Comparison of ENCODE assay signal across 16 cellular contexts in the genomic region with DNA sequence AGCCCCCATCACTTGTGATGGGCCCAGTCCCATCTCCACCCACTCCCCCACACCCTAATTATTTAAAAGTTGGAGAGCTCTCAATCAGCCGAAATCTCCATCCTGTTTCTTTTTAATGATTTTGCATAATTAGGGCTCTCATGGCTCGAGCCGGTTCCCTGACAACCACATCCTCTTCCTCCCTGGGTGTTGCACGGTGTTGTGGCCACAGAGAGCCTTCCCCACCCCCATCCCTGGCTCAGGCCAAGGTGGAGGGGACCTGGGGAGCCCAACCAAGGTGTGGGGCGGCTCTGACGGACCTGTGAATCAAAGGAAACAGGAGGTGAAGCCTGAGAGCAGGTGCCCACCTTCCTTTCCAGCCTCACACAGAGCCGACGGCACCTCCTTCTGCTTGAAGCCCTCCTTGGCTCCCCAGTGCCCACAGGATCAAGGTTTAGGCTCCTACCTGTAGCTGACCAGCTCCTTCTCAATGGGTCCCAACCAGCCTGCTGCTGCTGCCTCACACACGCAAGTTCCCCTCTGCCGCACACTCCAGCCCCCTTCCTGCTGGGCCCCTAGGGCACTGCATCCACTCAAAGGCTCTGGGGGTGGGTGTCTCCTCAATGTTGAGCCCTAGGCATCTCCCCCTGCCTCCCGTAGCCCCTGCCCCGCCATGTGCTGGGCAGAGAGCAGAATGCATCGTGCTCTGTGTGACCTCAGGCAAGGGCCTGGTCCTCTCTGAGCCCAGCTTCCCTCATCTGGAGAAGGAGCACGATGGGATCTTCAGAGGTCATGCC.
A peak's percentile ranks its signal among the peaks of the same experiment; 100 is the strongest.
DNase-seq lines count a peak whose midpoint lies in the region; ATAC-seq, FAIRE-seq and TF ChIP-seq lines count a peak whose summit lies in the region.
"Had no signal": no experiment of that assay in that cellular context is flagged by ENCODE, and none has a peak within 500 bp of the region (broad histone marks: within the 10 kb centered on the region; RNA-seq: fewer than 3 reads in every experiment).

No MANE protein-coding gene starts in this region.

- peak; percentile 64 for DNase-seq in activated naive CD8-positive, alpha-beta T cell treated with anti-CD3 and anti-CD28 coated beads, Interleukin-2, amount 10 ng/mL, durations not matched to agents 7 days and 5 days
- no peak for DNase-seq in activated naive CD8-positive, alpha-beta T cell treated with anti-CD3 and anti-CD28 coated beads for 36 hours
- DNase-seq in OCI-LY7 (ENCODE audit: low spot score), result peak; percentile 38
- DNase-seq in H1 (ENCODE audit: low read depth in 1 of 2, low spot score in 2 of 2), result no peak
- peak; percentile 11 to 61 for DNase-seq in aorta
- no peak for DNase-seq in NCI-H345 (lab: John Stamatoyannopoulos, UW)
- no peak for DNase-seq in anterior cingulate cortex (lab: John Stamatoyannopoulos, UW)
- DNase-seq: activated CD4-positive, alpha-beta T cell treated with anti-CD3 and anti-CD28 coated beads for 1 hour; heart right ventricle; left cardiac atrium; MG63; NCI-H2107; stimulated activated CD4-positive, alpha-beta T cell treated with anti-CD3 and anti-CD28 coated beads, Interleukin-1b, Interleukin-23, amount 100 ng/mL, for 48 hours; stimulated activated CD8-positive, alpha-beta memory T cell treated with anti-CD3 and anti-CD28 coated beads, Interleukin-4, amount 100 ng/mL, for 48 hours had no signal

- no peak overlapping the region for H2AK5ac ChIP-seq in H1 (ENCODE audit: low read depth, low read length)

- H2AFZ ChIP-seq in OCI-LY7 (ENCODE audit: low read length), result no peak overlapping the region
- no peak overlapping the region for H2AFZ ChIP-seq in H1 (ENCODE audit: low read length)

- H2BK20ac ChIP-seq in H1 (ENCODE audit: low read length), result no peak overlapping the region

- H3K14ac ChIP-seq in H1 (ENCODE audit: insufficient read length), result no peak overlapping the region

- no peak overlapping the region for H2BK12ac ChIP-seq in H1 (ENCODE audit: low read depth, low read length)

- H3K4me2 ChIP-seq in OCI-LY7 (ENCODE audit: low read length) (peak overlapping the region; percentile 44), H1 (ENCODE audit: insufficient read depth in 1 of 2, low read depth in 2 of 2, low read length in 2 of 2) (no peak overlapping the region)

- no peaks in the 10 kb centered on the region for H3K9me3 Mint-ChIP-seq in activated naive CD8-positive, alpha-beta T cell treated with anti-CD3 and anti-CD28 coated beads, Interleukin-2, amount 10 ng/mL, durations not matched to agents 7 days and 5 days
- H3K9me3 Mint-ChIP-seq in activated naive CD8-positive, alpha-beta T cell treated with anti-CD3 and anti-CD28 coated beads for 36 hours, result no peaks in the 10 kb centered on the region

- no peak overlapping the region for H4K8ac ChIP-seq in H1 (ENCODE audit: extremely low read depth, insufficient read depth, low read length)

- H4K5ac ChIP-seq in H1 (ENCODE audit: insufficient read length, low read depth, low read length), result no peak overlapping the region

- ATAC-seq in activated naive CD8-positive, alpha-beta T cell treated with anti-CD3 and anti-CD28 coated beads, Interleukin-2, amount 10 ng/mL, durations not matched to agents 7 days and 5 days (ENCODE audit: low read depth), result peak; percentile 87
- no peak for ATAC-seq in aorta (ENCODE audit: low FRiP score)
- ATAC-seq in GM21367 (IDR thresholded peaks at IDR 0.05; ENCODE audit: unreplicated experiment), result no peak
- ATAC-seq: heart right ventricle, left cardiac atrium had no signal

- no peak overlapping the region for H3K56ac ChIP-seq in H1 (replicated peaks; ENCODE audit: insufficient read length, low read depth, low read length)

- POLR2A ChIA-PET in activated naive CD8-positive, alpha-beta T cell treated with anti-CD3 and anti-CD28 coated beads, Interleukin-2, amount 10 ng/mL, durations not matched to agents 7 days and 5 days (lab: Charles Lee), result interaction anchor here (0.6 kb wide), 1 partner anchor 741 kb away, joined by 3 read pairs; no protein-coding TSS in a partner anchor
- POLR2A ChIA-PET in OCI-LY7 (lab: Charles Lee), result no interaction called here
- POLR2A ChIA-PET in H1 (lab: Charles Lee; ENCODE audit: partially characterized antibody), result no interaction called here

- 81% methylated on average over 12 of the region's 14 CpGs; no CpG with 5 or more reads in 1 of the 2 experiments for WGBS in H1 (ENCODE audit: extremely low coverage in 1 of 2, insufficient coverage in 1 of 2, insufficient read length in 1 of 2, insufficient replicate concordance in 2 of 2, low coverage in 1 of 2, low lambda C conversion rate in 2 of 2, missing lambda C conversion rate in 1 of 2), 2 experiments
- WGBS in aorta, 2 donors, result 83 to 85% methylated on average over 14 of the region's 14 CpGs

- no peak overlapping the region for H3K23ac ChIP-seq in H1 (ENCODE audit: insufficient read length)

- peaks cover 26% of the 10 kb centered on the region for H3K27me3 Mint-ChIP-seq in activated naive CD8-positive, alpha-beta T cell treated with anti-CD3 and anti-CD28 coated beads, Interleukin-2, amount 10 ng/mL, durations not matched to agents 7 days and 5 days
- peaks cover 66% of the 10 kb centered on the region for H3K27me3 Mint-ChIP-seq in activated naive CD8-positive, alpha-beta T cell treated with anti-CD3 and anti-CD28 coated beads for 36 hours

- CTCF ChIA-PET in OCI-LY7 (lab: Charles Lee; ENCODE audit: unreplicated experiment) (no interaction called here), H1 (lab: Charles Lee; ENCODE audit: partially characterized antibody) (interaction anchor here (1.0 to 12.2 kb wide), 6 partner anchors 9 to 184 kb away, joined by 3 to 175 read pairs (median 4); no protein-coding TSS in a partner anchor)

- no peak overlapping the region for H4K91ac ChIP-seq in H1 (replicated peaks; ENCODE audit: insufficient read length, low read length)

- no peak overlapping the region for H3K4me3 ChIP-seq in OCI-LY7 (ENCODE audit: low read depth, low read length, poor library complexity, severe bottlenecking)
- no peak overlapping the region for H3K4me3 ChIP-seq in H1 (ENCODE audit: extremely low read depth in 1 of 4, insufficient read depth in 2 of 4, low read depth in 3 of 4, low read length in 4 of 4)
- H3K4me3 ChIP-seq in aorta (ENCODE audit: low read length in 2 of 2), result no peak overlapping the region
- H3K4me3 ChIP-seq: heart right ventricle, MG63, SK-N-MC had no signal

- H3K18ac ChIP-seq in H1 (ENCODE audit: extremely low read depth, low read length), result no peak overlapping the region

- peak overlapping the region; percentile 73 for H3K4me3 Mint-ChIP-seq in activated naive CD8-positive, alpha-beta T cell treated with anti-CD3 and anti-CD28 coated beads, Interleukin-2, amount 10 ng/mL, durations not matched to agents 7 days and 5 days
- H3K4me3 Mint-ChIP-seq in activated naive CD8-positive, alpha-beta T cell treated with anti-CD3 and anti-CD28 coated beads for 36 hours, result no peak overlapping the region

- H3K36me3 Mint-ChIP-seq in activated naive CD8-positive, alpha-beta T cell treated with anti-CD3 and anti-CD28 coated beads, Interleukin-2, amount 10 ng/mL, durations not matched to agents 7 days and 5 days, result no peaks in the 10 kb centered on the region
- H3K36me3 Mint-ChIP-seq in activated naive CD8-positive, alpha-beta T cell treated with anti-CD3 and anti-CD28 coated beads for 36 hours, result no peaks in the 10 kb centered on the region

- no peak for TF ChIP-seq RAD21 in H1 (IDR thresholded peaks at IDR 0.05 in 1 of 2, conservative IDR thresholded peaks at IDR 0.05 in 1 of 2; ENCODE audit: low read depth in 2 of 2, low read length in 2 of 2)

- H2BK5ac ChIP-seq in H1 (ENCODE audit: low read depth, low read length), result no peak overlapping the region

- no peak for FAIRE-seq in H1 (lab: Jason Lieb, UNC)

- H3K79me1 ChIP-seq in H1 (ENCODE audit: low read depth, low read length), result no peaks in the 10 kb centered on the region

- no TSS peak for BruUV-seq in OCI-LY7 (replicated peaks; lab: Mats Ljungman, UMichigan)

- H3K4me1 Mint-ChIP-seq in activated naive CD8-positive, alpha-beta T cell treated with anti-CD3 and anti-CD28 coated beads, Interleukin-2, amount 10 ng/mL, durations not matched to agents 7 days and 5 days, result peaks cover 17% of the 10 kb centered on the region
- H3K4me1 Mint-ChIP-seq in activated naive CD8-positive, alpha-beta T cell treated with anti-CD3 and anti-CD28 coated beads for 36 hours, result peaks cover 4% of the 10 kb centered on the region

- peak overlapping the region; percentile 41 for H3K27ac Mint-ChIP-seq in activated naive CD8-positive, alpha-beta T cell treated with anti-CD3 and anti-CD28 coated beads, Interleukin-2, amount 10 ng/mL, durations not matched to agents 7 days and 5 days
- no peak overlapping the region for H3K27ac Mint-ChIP-seq in activated naive CD8-positive, alpha-beta T cell treated with anti-CD3 and anti-CD28 coated beads for 36 hours

- H3K4me1 ChIP-seq in OCI-LY7 (ENCODE audit: insufficient read depth, low read length, poor library complexity, severe bottlenecking) (peaks cover 16% of the 10 kb centered on the region), H1 (replicated peaks in 1 of 4; ENCODE audit: control insufficient read depth in 3 of 4, insufficient read depth in 4 of 4, low read length in 3 of 4) (peaks cover 0 to 14% (median 4%) of the 10 kb centered on the region in 4 experiments; a peak in 5 of 7 replicates), aorta (ENCODE audit: control insufficient read depth in 1 of 2, insufficient read depth in 2 of 2, low read length in 2 of 2) (no peaks in the 10 kb centered on the region)

- H3K4ac ChIP-seq in H1 (replicated peaks; ENCODE audit: insufficient read length, low read depth, low read length), result no peak overlapping the region

- H3K9me3 ChIP-seq in OCI-LY7 (ENCODE audit: low read length), result no peaks in the 10 kb centered on the region
- H3K9me3 ChIP-seq in H1 (ENCODE audit: insufficient read depth in 2 of 2, low read depth in 1 of 2, low read length in 1 of 2), result peaks cover 4 to 11% of the 10 kb centered on the region in 2 experiments; a peak in 3 of 4 replicates
- H3K9me3 ChIP-seq in aorta (ENCODE audit: control insufficient read depth, low read length), result peaks cover 4% of the 10 kb centered on the region
- H3K9me3 ChIP-seq: MG63 had no signal

- no peaks in the 10 kb centered on the region for H3K23me2 ChIP-seq in H1 (ENCODE audit: low read depth, low read length)

- TF ChIP-seq CTCF in OCI-LY7 (conservative IDR thresholded peaks at IDR 0.05; ENCODE audit: low read length) (no peak), H1 (IDR thresholded peaks at IDR 0.05; ENCODE audit: control extremely low read depth in 1 of 3, insufficient read depth in 1 of 3, low read depth in 1 of 3, low read length in 3 of 3) (no peak)

- no peak for TF ChIP-seq EP300 in H1 (IDR thresholded peaks at IDR 0.05; ENCODE audit: borderline replicate concordance in 1 of 2, low read depth in 2 of 2, low read length in 2 of 2)

- H3K9me2 ChIP-seq in OCI-LY7 (ENCODE audit: insufficient read depth, low read length), result no peaks in the 10 kb centered on the region

- H3K79me2 ChIP-seq in OCI-LY7 (ENCODE audit: insufficient read depth, low read depth, low read length) (no peaks in the 10 kb centered on the region), H1 (ENCODE audit: control insufficient read depth in 1 of 2, insufficient read depth in 2 of 2, low read length in 2 of 2) (no peaks in the 10 kb centered on the region)

- H3K27me3 ChIP-seq in H1 (replicated peaks in 1 of 4; ENCODE audit: control insufficient read depth in 3 of 4, extremely low read depth in 1 of 4, insufficient read depth in 3 of 4, low read length in 3 of 4) (no peaks in the 10 kb centered on the region), aorta (ENCODE audit: control insufficient read depth in 1 of 2, insufficient read depth in 2 of 2, low read length in 1 of 2) (no peaks in the 10 kb centered on the region)
- H3K27me3 ChIP-seq: MG63 had no signal

- no peaks in the 10 kb centered on the region; the same call in 1 of the 2 replicates for H4K20me1 ChIP-seq in OCI-LY7 (ENCODE audit: insufficient read depth, low read length)
- no peaks in the 10 kb centered on the region for H4K20me1 ChIP-seq in H1 (replicated peaks in 1 of 2; ENCODE audit: control insufficient read depth in 1 of 2, insufficient read depth in 2 of 2, low read length in 2 of 2)

- H3K27ac ChIP-seq in OCI-LY7 (ENCODE audit: low read depth, low read length, poor library complexity, severe bottlenecking), result no peak overlapping the region
- no peak overlapping the region for H3K27ac ChIP-seq in H1 (ENCODE audit: low read depth, low read length)
- no peak overlapping the region for H3K27ac ChIP-seq in aorta (ENCODE audit: low read depth in 1 of 2, low read length in 2 of 2)
- H3K27ac ChIP-seq: heart right ventricle, SK-N-MC had no signal

- no peaks in the 10 kb centered on the region for H3K36me3 ChIP-seq in OCI-LY7 (ENCODE audit: insufficient read depth, low read length)
- no peaks in the 10 kb centered on the region for H3K36me3 ChIP-seq in H1 (ENCODE audit: control insufficient read depth in 2 of 4, insufficient read depth in 4 of 4, low read length in 3 of 4)
- H3K36me3 ChIP-seq in aorta (ENCODE audit: control insufficient read depth in 1 of 2, insufficient read depth in 2 of 2, low read length in 1 of 2), result no peaks in the 10 kb centered on the region
- H3K36me3 ChIP-seq: heart right ventricle, MG63 had no signal

- H3K9ac ChIP-seq in H1 (replicated peaks in 1 of 4; ENCODE audit: extremely low read depth in 1 of 4, low read depth in 3 of 4, low read length in 3 of 4), result no peak overlapping the region

- H2BK15ac ChIP-seq in H1 (ENCODE audit: low read length), result no peak overlapping the region

- H2BK120ac ChIP-seq in H1 (replicated peaks; ENCODE audit: low read depth, low read length), result no peak overlapping the region

- intact Hi-C loops in OCI-LY7 (cut with micrococcal nuclease; ENCODE audit: unreplicated experiment) (no loop called here), aorta (cut with DNase I) (no loop called here)

- no peak for TF ChIP-seq POLR2A in H1 (IDR thresholded peaks at IDR 0.05; ENCODE audit: control extremely low read depth in 1 of 2, low read depth in 2 of 2, low read length in 2 of 2)

Comparison
In these comparisons a context has a peak if more than half of its experiments do, and no peak if none do; other contexts are left out.
1. DNase-seq: peak in activated naive CD8-positive, alpha-beta T cell treated with anti-CD3 and anti-CD28 coated beads, Interleukin-2, amount 10 ng/mL, durations not matched to agents 7 days and 5 days (single experiment), OCI-LY7 (single experiment) and aorta (2 of 2); none in activated naive CD8-positive, alpha-beta T cell treated with anti-CD3 and anti-CD28 coated beads for 36 hours (single experiment), H1 (0 of 2), NCI-H345 (single experiment) and anterior cingulate cortex (0 of 58).